Comparison of ENCODE assay signal across 6 cellular contexts in the genomic region with DNA sequence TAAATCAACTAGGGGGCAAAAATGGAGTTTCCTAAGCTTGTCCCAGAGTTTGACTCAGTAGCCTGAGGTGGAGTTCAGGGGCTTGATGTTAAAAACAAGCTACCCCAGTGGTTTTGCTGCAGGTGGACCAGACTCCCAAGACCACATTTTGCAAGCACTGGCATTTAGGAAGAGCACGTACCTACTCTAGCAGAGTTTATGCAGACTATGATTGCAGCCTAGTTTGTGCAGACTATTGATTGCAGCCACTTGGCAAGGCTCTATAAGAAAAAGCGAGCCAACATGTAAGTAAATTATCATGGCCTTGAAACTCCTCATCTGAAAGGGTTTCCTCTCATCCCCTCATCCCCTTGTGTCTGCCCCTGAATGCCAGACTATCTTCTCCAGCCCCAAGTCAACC.
"Had no signal": no experiment of that assay in that cellular context is flagged by ENCODE, and none has a peak within 500 bp of the region (broad histone marks: within the 10 kb centered on the region; RNA-seq: fewer than 3 reads in every experiment).

No MANE protein-coding gene starts in this region.

- H3K4me3 ChIP-seq: GM23338 had no signal

- FAIRE-seq: H1, H54, HTR-8/SVneo had no signal

- H3K4me2 ChIP-seq: GM23338 had no signal

- H2AFZ ChIP-seq: GM23338 had no signal

- ATAC-seq: GM23338 had no signal

- DNase-seq: H9, HCEC 1CT had no signal
